ENCODE assay signal across 6 cellular contexts in the genomic region with DNA sequence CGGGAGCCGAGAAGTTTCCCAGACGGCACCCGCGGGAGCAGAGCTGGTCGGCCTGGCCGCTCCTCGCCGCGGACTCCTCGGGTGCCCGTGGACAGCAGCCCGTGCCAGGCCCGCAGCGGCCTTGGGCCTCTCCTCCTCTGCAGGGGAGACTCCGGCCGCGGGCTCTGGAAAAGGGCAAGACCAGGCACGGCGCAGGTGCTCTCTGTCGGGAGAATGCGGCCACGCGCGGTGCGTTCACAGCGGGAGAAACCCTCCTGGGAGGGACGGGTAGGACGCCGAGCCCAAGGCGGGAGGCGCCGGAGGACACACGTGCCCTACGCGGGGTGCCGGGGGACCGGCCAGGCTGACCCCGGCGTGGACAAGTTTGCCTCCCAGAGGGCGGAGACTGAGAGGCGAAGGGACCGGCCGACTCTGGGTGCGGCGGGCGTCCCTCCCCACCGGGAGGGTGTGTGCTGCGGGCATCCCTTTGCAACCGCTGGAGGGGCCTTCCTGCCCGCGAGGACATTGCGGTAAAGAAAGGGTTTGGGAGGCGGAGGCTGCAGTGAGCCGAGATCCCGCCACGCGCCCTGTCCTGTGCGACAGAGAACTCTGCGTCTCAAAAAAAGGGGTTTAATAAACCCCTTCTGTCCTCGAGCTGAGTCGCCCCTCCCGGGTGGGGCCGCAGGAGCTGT. TPM values are rescaled to one million over a fixed set of nuclear protein-coding genes. Genes with fewer than 3 reads are reported as not detected.
DNase-seq lines count a peak whose midpoint lies in the region; ATAC-seq and TF ChIP-seq lines count a peak whose summit lies in the region.

No MANE protein-coding gene starts in this region.

- H3K36me3 Mint-ChIP-seq in GM23338 (ENCODE audit: low read depth) = peaks cover 8% of the 10 kb centered on the region; the same call in 2 of the 3 replicates

- peaks cover 65% of the 10 kb centered on the region for H3K4me1 Mint-ChIP-seq in GM23338

- H3K79me2 ChIP-seq in GM23338 (replicated peaks; ENCODE audit: insufficient read depth) = peaks cover 23% of the 10 kb centered on the region
- peaks cover 14% of the 10 kb centered on the region for H3K79me2 ChIP-seq in osteoblast (ENCODE audit: insufficient read depth, low read length)

- peaks cover 27% of the 10 kb centered on the region for H3F3A ChIP-seq in GM23338 (replicated peaks; ENCODE audit: low read depth)

- DNase-seq in GM23338 (ENCODE audit: low spot score) (no peak), choroid plexus epithelial cell (ENCODE audit: low read depth) (peak; percentile 22), osteoblast (ENCODE audit: insufficient read length, low spot score, missing footprints) (peak; percentile 78), KBM-7 (no peak)

- H3K27me3 ChIP-seq in GM23338 (ENCODE audit: insufficient read depth) (peaks cover 4% of the 10 kb centered on the region; the same call in 1 of the 2 replicates), osteoblast (ENCODE audit: insufficient read depth, low read length) (peaks cover 27% of the 10 kb centered on the region)

- H3K36me3 ChIP-seq in GM23338 (ENCODE audit: insufficient read depth) (no peaks in the 10 kb centered on the region), osteoblast (ENCODE audit: insufficient read depth, low read length) (no peaks in the 10 kb centered on the region)

- peak overlapping the region; percentile 65 for H3K4me3 Mint-ChIP-seq in GM23338

- peaks cover 22% of the 10 kb centered on the region for H3K27me3 Mint-ChIP-seq in GM23338 (ENCODE audit: insufficient read depth, low read depth, poor library complexity)

- no peaks in the 10 kb centered on the region for H3K9me2 ChIP-seq in GM23338 (ENCODE audit: insufficient read depth)

- H3K9me3 Mint-ChIP-seq in GM23338 = no peaks in the 10 kb centered on the region

- H3K4me3 ChIP-seq in GM23338 (peak overlapping the region; percentile 70), choroid plexus epithelial cell (ENCODE audit: low read depth, low read length) (peak overlapping the region; percentile 76), osteoblast (ENCODE audit: insufficient read depth, low read length) (peak overlapping the region; percentile 25)

- H3K9me3 ChIP-seq in osteoblast (ENCODE audit: low read depth, low read length) = no peaks in the 10 kb centered on the region

- H3K4me2 ChIP-seq in GM23338 (peak overlapping the region; percentile 84), osteoblast (ENCODE audit: insufficient read depth, low read length) (peak overlapping the region; percentile 44)

- in situ Hi-C loops in KBM-7 (cut with MboI; ENCODE audit: low pct_unique_long_range_greater_than_20kb, low sequenced_read_pairs) = no loop called here

- H2AFZ ChIP-seq in GM23338 (no peak overlapping the region), osteoblast (ENCODE audit: low read length) (peak overlapping the region; percentile 3)

- H3K4me1 ChIP-seq in GM23338 (ENCODE audit: insufficient read depth) (peaks cover 48% of the 10 kb centered on the region), osteoblast (ENCODE audit: insufficient read depth, low read length) (peaks cover 18% of the 10 kb centered on the region)

- H4K20me1 ChIP-seq in GM23338 (replicated peaks; ENCODE audit: insufficient read depth) (peaks cover 10% of the 10 kb centered on the region), osteoblast (ENCODE audit: insufficient read depth, low read length) (peaks cover 3% of the 10 kb centered on the region)

- H3K27ac ChIP-seq in GM23338 (ENCODE audit: low read depth) (peak overlapping the region; percentile 32; the same call in 1 of the 2 replicates), osteoblast (ENCODE audit: low read depth, low read length) (no peak overlapping the region)

- ATAC-seq in GM23338 (no peak), GM18502 (IDR thresholded peaks at IDR 0.05; ENCODE audit: poor library complexity, unreplicated experiment) (no peak), GM18519 (IDR thresholded peaks at IDR 0.05; ENCODE audit: low FRiP score, unreplicated experiment) (no peak)

- peak overlapping the region; percentile 74; the same call in 1 of the 2 replicates for H3K27ac Mint-ChIP-seq in GM23338

- TF ChIP-seq CTCF in GM23338 (conservative IDR thresholded peaks at IDR 0.05; ENCODE audit: low read depth in 2 of 2) = no peak
- no peak for TF ChIP-seq CTCF in choroid plexus epithelial cell (conservative IDR thresholded peaks at IDR 0.05; ENCODE audit: low read depth, low read length)
- no peak for TF ChIP-seq CTCF in osteoblast (IDR thresholded peaks at IDR 0.05; ENCODE audit: extremely low read depth, low read depth, low read length)

TF ChIP-seq in GM23338, 12 proteins besides CTCF, POLR2A, EP300 and RAD21:
- TF ChIP-seq, protein P1, sequence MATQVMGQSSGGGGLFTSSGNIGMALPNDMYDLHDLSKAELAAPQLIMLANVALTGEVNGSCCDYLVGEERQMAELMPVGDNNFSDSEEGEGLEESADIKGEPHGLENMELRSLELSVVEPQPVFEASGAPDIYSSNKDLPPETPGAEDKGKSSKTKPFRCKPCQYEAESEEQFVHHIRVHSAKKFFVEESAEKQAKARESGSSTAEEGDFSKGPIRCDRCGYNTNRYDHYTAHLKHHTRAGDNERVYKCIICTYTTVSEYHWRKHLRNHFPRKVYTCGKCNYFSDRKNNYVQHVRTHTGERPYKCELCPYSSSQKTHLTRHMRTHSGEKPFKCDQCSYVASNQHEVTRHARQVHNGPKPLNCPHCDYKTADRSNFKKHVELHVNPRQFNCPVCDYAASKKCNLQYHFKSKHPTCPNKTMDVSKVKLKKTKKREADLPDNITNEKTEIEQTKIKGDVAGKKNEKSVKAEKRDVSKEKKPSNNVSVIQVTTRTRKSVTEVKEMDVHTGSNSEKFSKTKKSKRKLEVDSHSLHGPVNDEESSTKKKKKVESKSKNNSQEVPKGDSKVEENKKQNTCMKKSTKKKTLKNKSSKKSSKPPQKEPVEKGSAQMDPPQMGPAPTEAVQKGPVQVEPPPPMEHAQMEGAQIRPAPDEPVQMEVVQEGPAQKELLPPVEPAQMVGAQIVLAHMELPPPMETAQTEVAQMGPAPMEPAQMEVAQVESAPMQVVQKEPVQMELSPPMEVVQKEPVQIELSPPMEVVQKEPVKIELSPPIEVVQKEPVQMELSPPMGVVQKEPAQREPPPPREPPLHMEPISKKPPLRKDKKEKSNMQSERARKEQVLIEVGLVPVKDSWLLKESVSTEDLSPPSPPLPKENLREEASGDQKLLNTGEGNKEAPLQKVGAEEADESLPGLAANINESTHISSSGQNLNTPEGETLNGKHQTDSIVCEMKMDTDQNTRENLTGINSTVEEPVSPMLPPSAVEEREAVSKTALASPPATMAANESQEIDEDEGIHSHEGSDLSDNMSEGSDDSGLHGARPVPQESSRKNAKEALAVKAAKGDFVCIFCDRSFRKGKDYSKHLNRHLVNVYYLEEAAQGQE (IDR thresholded peaks at IDR 0.05; ENCODE audit: unreplicated experiment) = no peak
- TF ChIP-seq ZNF114 (CRISPR knock-in tag; IDR thresholded peaks at IDR 0.05) (no peak), POLR2AphosphoS5 (IDR thresholded peaks at IDR 0.05; ENCODE audit: low read depth) (peak; percentile 26; the same call in 1 of the 2 replicates)

RNA-seq across cellular contexts. Expression of a gene that starts 2.3 kb away (rescaled TPM):
- 396 and 409 TPM in 2 replicates for total RNA-seq in GM23338 (2014; rRNA removed; shearing (Covaris generic))
- 1,180 and 1,194 TPM in 2 replicates for polyA plus RNA-seq in GM23338 (2016; fragmentation: Nextera tagmentation; extraction: Ambion mirVana)
- 48.6 and 64.4 TPM in 2 replicates for total RNA-seq in osteoblast

RNA-seq across cellular contexts. Expression of a gene that starts 4.5 kb away (rescaled TPM):
- 72.4 and 82.3 TPM in 2 replicates for total RNA-seq in GM23338 (2014; rRNA removed; shearing (Covaris generic))
- 829 and 840 TPM in 2 replicates for polyA plus RNA-seq in GM23338 (2016; fragmentation: Nextera tagmentation; extraction: Ambion mirVana)
- 98.4 and 116 TPM in 2 replicates for total RNA-seq in osteoblast

RNA-seq across cellular contexts. Expression of a gene that starts 8.6 kb away (rescaled TPM):
- 57.3 and 91.2 TPM in 2 replicates for total RNA-seq in GM23338 (2014; rRNA removed; shearing (Covaris generic))
- 857 and 906 TPM in 2 replicates for polyA plus RNA-seq in GM23338 (2016; fragmentation: Nextera tagmentation; extraction: Ambion mirVana)
- total RNA-seq in osteoblast = 54.5 and 105 TPM in 2 replicates

RNA-seq across cellular contexts. Expression of a gene that starts 16.8 kb away (rescaled TPM):
- total RNA-seq in GM23338 (2014; rRNA removed; shearing (Covaris generic)) = not detected in 2 replicates
- polyA plus RNA-seq in GM23338 (2016; fragmentation: Nextera tagmentation; extraction: Ambion mirVana) = 0.42 TPM in 1 of 2 replicates, not detected in the other
- not detected in 2 replicates for total RNA-seq in osteoblast

RNA-seq across cellular contexts. Expression of a gene that starts 27.2 kb away (rescaled TPM):
- 45.4 and 55.8 TPM in 2 replicates for total RNA-seq in GM23338 (2014; rRNA removed; shearing (Covaris generic))
- 18.1 and 24.9 TPM in 2 replicates for polyA plus RNA-seq in GM23338 (2016; fragmentation: Nextera tagmentation; extraction: Ambion mirVana)
- 7.7 and 8.7 TPM in 2 replicates for total RNA-seq in osteoblast

Comparison
In these comparisons a context has a peak if more than half of its experiments do, and no peak if none do; other contexts are left out.
1. DNase-seq: peak in choroid plexus epithelial cell (single experiment) and osteoblast (single experiment); none in GM23338 (single experiment) and KBM-7 (single experiment).
2. H3K4me3 ChIP-seq: peak in every context shown above with its lines; median percentile 76 in choroid plexus epithelial cell; 70 in GM23338; 25 in osteoblast.